Comparison of ENCODE assay signal across 8 cellular contexts in genomic region chr20:31605902-31606677, GRCh38. TPM values are rescaled to one million over a fixed set of nuclear protein-coding genes. Genes with fewer than 3 reads are reported as not detected.
A peak's percentile ranks its signal among the peaks of the same experiment; 100 is the strongest.
DNase-seq lines count a peak whose midpoint lies in the region; ATAC-seq and TF ChIP-seq lines count a peak whose summit lies in the region.

No MANE protein-coding gene starts in this region.

- H3K4me3 ChIP-seq in GM08714 (ENCODE audit: low read length) (peak overlapping the region; percentile 69; the same call in 1 of the 2 replicates), body of pancreas (peak overlapping the region; percentile 31 to 51), kidney epithelial cell (ENCODE audit: low read depth, low read length) (peak overlapping the region; percentile 86), stomach (peak overlapping the region; percentile 57 to 85 (median 81))

- H3K4me1 ChIP-seq in body of pancreas (peaks cover 70% of the 10 kb centered on the region), stomach (peaks cover 32 to 80% (median 77%) of the 10 kb centered on the region in 4 donors)

- 20 to 57% methylated on average over 7 to 39 of the region's 39 CpGs for WGBS in body of pancreas, 2 donors
- 3 to 13% (median 4%) methylated on average over 16 to 39 of the region's 39 CpGs for WGBS in stomach, 5 donors

- H3K36me3 ChIP-seq in body of pancreas (replicated peaks in 1 of 2; ENCODE audit: insufficient read depth in 1 of 2, low read depth in 2 of 2) (no peaks in the 10 kb centered on the region), kidney epithelial cell (ENCODE audit: control insufficient read depth, insufficient read depth, low read length) (no peaks in the 10 kb centered on the region), stomach (peaks cover 0 to 3% (median 0%) of the 10 kb centered on the region in 4 donors)

- DNase-seq in NCI-H69 (lab: John Stamatoyannopoulos, UW) (peak; percentile 82), body of pancreas (no peak), kidney epithelial cell (ENCODE audit: low read depth) (no peak), stomach (peak; percentile 35), NK-92 (lab: John Stamatoyannopoulos, UW; ENCODE audit: unreplicated experiment) (no peak), cortex of kidney (lab: John Stamatoyannopoulos, UW) (no peak)

- H3K9me3 ChIP-seq in body of pancreas (no peaks in the 10 kb centered on the region), stomach (no peaks in the 10 kb centered on the region)

- TF ChIP-seq POLR2A in body of pancreas (IDR thresholded peaks at IDR 0.05) (no peak), stomach (IDR thresholded peaks at IDR 0.05) (peak in 1 of 4 donors; percentile 13)

- ATAC-seq in body of pancreas (no peak), HG02610 (IDR thresholded peaks at IDR 0.05; ENCODE audit: unreplicated experiment) (no peak)

- TF ChIP-seq CTCF in body of pancreas (IDR thresholded peaks at IDR 0.05), result no peak
- TF ChIP-seq CTCF in kidney epithelial cell (IDR thresholded peaks at IDR 0.05; ENCODE audit: insufficient read depth, low read length, poor library complexity, severe bottlenecking), result no peak
- TF ChIP-seq CTCF in stomach (IDR thresholded peaks at IDR 0.05), result no peak

- intact Hi-C loops in body of pancreas (cut with DNase I), result no loop called here
- intact Hi-C loops in stomach (cut with DNase I; ENCODE audit: low total_unique reads), result no loop called here

- TF ChIP-seq EP300 in stomach (IDR thresholded peaks at IDR 0.05), result no peak

- no peaks in the 10 kb centered on the region for H3K27me3 ChIP-seq in body of pancreas
- H3K27me3 ChIP-seq in kidney epithelial cell (ENCODE audit: control insufficient read depth, insufficient read depth, low read length), result no peaks in the 10 kb centered on the region
- peaks cover 0 to 18% (median 5%) of the 10 kb centered on the region in 3 donors for H3K27me3 ChIP-seq in stomach

- H3K27ac ChIP-seq in body of pancreas (peak overlapping the region; percentile 68 to 82 (median 74)), stomach (peak overlapping the region; percentile 87 to 96 (median 94))

RNA-seq across cellular contexts. Expression of gene ID1, which starts 1.0 kb away (rescaled TPM):
- 100 to 1,000 TPM; 169 to 245 TPM for total RNA-seq in body of pancreas
- total RNA-seq in kidney epithelial cell, result 27.5 and 32.1 TPM in 2 replicates
- total RNA-seq in stomach, result 100 to 1,000 TPM; 315 to 475 (median 378) TPM
- 100 to 1,000 TPM; 168 to 585 (median 350) TPM for polyA plus RNA-seq in stomach

RNA-seq across cellular contexts. Expression of gene COX4I2, which starts 31.6 kb away (rescaled TPM):
- total RNA-seq in body of pancreas, result not detected
- 0.25 TPM in 1 of 2 replicates, not detected in the other for total RNA-seq in kidney epithelial cell
- total RNA-seq in stomach, result 1 to 10 TPM in 2 of 5 donors, not detected in 3; 1.8 to 4.2 TPM
- 1 to 10 TPM; 1.8 to 6.7 (median 4.8) TPM for polyA plus RNA-seq in stomach

Comparison
In these comparisons a context has a peak if more than half of its experiments do, and no peak if none do; other contexts are left out.
1. DNase-seq: peak in NCI-H69 (single experiment) and stomach (single experiment); none in body of pancreas (0 of 4), kidney epithelial cell (single experiment), NK-92 (single experiment) and cortex of kidney (single experiment).
2. Peak in every context shown above with its lines, with median percentiles within 50 percentile points of each other: H3K4me3 ChIP-seq.